2 cellular contexts compared by ENCODE assay signal in the genomic region with DNA sequence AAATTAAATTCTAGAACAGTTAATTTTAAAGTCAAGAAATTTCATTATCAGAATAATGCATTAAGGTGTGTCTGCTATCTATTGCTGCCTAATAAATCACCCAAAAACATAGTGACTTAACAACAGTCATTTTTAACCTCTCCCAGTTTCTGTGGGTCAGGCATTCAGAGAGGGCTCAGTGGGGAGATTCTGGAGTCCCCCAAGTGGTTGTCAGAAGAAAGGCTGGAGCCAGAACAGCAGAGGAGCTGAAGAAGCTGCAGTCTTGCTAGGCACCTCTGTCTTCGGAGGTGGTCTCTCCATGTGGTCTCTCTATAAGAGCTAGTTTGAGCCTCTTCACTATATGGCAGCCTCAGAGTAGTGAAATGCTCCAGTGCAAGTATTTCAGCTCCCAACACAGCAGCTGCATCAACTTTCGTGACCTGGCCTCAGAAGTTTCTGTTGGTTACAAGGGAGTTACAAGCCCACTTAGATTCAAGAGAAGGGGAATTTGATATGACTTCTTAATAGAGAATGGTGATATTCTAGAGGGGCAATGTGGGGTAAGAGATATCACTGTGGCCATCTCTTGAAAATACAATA.
TF ChIP-seq lines count a peak whose summit lies in the region.

No MANE protein-coding gene starts in this region.

TF ChIP-seq in HCT116, 20 proteins besides CTCF, POLR2A, EP300 and RAD21:
- TF ChIP-seq JUND (IDR thresholded peaks at IDR 0.05) (no peak), EZH2 (IDR thresholded peaks at IDR 0.05) (no peak), SRF (IDR thresholded peaks at IDR 0.05; ENCODE audit: low read depth) (no peak), ZNF274 (IDR thresholded peaks at IDR 0.05; ENCODE audit: low read depth, low read length) (no peak), FOSL1 (IDR thresholded peaks at IDR 0.05; ENCODE audit: low read depth) (no peak), CBX3 (IDR thresholded peaks at IDR 0.05; ENCODE audit: low read depth) (no peak), TCF7L2 (IDR thresholded peaks at IDR 0.05; ENCODE audit: borderline replicate concordance, extremely low read depth, insufficient read depth, insufficient read length) (no peak), SP1 (IDR thresholded peaks at IDR 0.05; ENCODE audit: low read depth) (no peak), EZH2phosphoT487 (IDR thresholded peaks at IDR 0.05; ENCODE audit: borderline replicate concordance) (no peak), POLR2AphosphoS5 (IDR thresholded peaks at IDR 0.05; ENCODE audit: low read depth, low read length) (no peak), SIN3A (IDR thresholded peaks at IDR 0.05; ENCODE audit: low read depth) (no peak), CEBPB (IDR thresholded peaks at IDR 0.05; ENCODE audit: low read depth) (no peak), YY1 (IDR thresholded peaks at IDR 0.05; ENCODE audit: extremely low read depth, insufficient replicate concordance, low read depth, low read length) (no peak), ELF1 (IDR thresholded peaks at IDR 0.05; ENCODE audit: borderline replicate concordance, low read depth) (no peak), ZBTB33 (IDR thresholded peaks at IDR 0.05; ENCODE audit: extremely low read depth, insufficient replicate concordance, low read length) (no peak), ZFX (IDR thresholded peaks at IDR 0.05) (no peak), EGR1 (IDR thresholded peaks at IDR 0.05; ENCODE audit: low read depth) (no peak)
- TF ChIP-seq, protein P1, sequence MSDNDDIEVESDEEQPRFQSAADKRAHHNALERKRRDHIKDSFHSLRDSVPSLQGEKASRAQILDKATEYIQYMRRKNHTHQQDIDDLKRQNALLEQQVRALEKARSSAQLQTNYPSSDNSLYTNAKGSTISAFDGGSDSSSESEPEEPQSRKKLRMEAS (IDR thresholded peaks at IDR 0.05), result no peak
- TF ChIP-seq, protein P2, sequence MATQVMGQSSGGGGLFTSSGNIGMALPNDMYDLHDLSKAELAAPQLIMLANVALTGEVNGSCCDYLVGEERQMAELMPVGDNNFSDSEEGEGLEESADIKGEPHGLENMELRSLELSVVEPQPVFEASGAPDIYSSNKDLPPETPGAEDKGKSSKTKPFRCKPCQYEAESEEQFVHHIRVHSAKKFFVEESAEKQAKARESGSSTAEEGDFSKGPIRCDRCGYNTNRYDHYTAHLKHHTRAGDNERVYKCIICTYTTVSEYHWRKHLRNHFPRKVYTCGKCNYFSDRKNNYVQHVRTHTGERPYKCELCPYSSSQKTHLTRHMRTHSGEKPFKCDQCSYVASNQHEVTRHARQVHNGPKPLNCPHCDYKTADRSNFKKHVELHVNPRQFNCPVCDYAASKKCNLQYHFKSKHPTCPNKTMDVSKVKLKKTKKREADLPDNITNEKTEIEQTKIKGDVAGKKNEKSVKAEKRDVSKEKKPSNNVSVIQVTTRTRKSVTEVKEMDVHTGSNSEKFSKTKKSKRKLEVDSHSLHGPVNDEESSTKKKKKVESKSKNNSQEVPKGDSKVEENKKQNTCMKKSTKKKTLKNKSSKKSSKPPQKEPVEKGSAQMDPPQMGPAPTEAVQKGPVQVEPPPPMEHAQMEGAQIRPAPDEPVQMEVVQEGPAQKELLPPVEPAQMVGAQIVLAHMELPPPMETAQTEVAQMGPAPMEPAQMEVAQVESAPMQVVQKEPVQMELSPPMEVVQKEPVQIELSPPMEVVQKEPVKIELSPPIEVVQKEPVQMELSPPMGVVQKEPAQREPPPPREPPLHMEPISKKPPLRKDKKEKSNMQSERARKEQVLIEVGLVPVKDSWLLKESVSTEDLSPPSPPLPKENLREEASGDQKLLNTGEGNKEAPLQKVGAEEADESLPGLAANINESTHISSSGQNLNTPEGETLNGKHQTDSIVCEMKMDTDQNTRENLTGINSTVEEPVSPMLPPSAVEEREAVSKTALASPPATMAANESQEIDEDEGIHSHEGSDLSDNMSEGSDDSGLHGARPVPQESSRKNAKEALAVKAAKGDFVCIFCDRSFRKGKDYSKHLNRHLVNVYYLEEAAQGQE (IDR thresholded peaks at IDR 0.05; ENCODE audit: low read depth), result no peak

TF ChIP-seq in GM12878, 131 proteins besides CTCF, POLR2A, EP300 and RAD21:
- TF ChIP-seq BACH1 (IDR thresholded peaks at IDR 0.05; ENCODE audit: borderline replicate concordance) (no peak), USF2 (IDR thresholded peaks at IDR 0.05; ENCODE audit: borderline replicate concordance, low read depth, low read length) (no peak), CUX1 (IDR thresholded peaks at IDR 0.05; ENCODE audit: insufficient replicate concordance, low read depth, low read length) (no peak), MYB (IDR thresholded peaks at IDR 0.05; ENCODE audit: borderline replicate concordance, low read depth, low read length) (no peak), HDGF (IDR thresholded peaks at IDR 0.05) (no peak), SIN3A (IDR thresholded peaks at IDR 0.05; ENCODE audit: low read depth, low read length) (no peak), BCL3 (IDR thresholded peaks at IDR 0.05; ENCODE audit: borderline replicate concordance, insufficient read depth, low read depth, low read length, poor library complexity, severe bottlenecking) (no peak), BCL11A (IDR thresholded peaks at IDR 0.05; ENCODE audit: low read depth, low read length) (no peak), MEF2A (IDR thresholded peaks at IDR 0.05; ENCODE audit: insufficient read depth, low read depth, low read length) (no peak), MTA2 (IDR thresholded peaks at IDR 0.05; ENCODE audit: low read depth) (no peak), CBX5 (IDR thresholded peaks at IDR 0.05; ENCODE audit: low read depth) (no peak), ZNF592 (IDR thresholded peaks at IDR 0.05) (no peak), WRNIP1 (IDR thresholded peaks at IDR 0.05; ENCODE audit: borderline replicate concordance, low read depth, low read length) (no peak)
- TF ChIP-seq, protein P3, sequence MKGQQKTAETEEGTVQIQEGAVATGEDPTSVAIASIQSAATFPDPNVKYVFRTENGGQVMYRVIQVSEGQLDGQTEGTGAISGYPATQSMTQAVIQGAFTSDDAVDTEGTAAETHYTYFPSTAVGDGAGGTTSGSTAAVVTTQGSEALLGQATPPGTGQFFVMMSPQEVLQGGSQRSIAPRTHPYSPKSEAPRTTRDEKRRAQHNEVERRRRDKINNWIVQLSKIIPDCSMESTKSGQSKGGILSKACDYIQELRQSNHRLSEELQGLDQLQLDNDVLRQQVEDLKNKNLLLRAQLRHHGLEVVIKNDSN (IDR thresholded peaks at IDR 0.05; ENCODE audit: borderline replicate concordance, extremely low read length, insufficient read depth, low read depth, low read length), result no peak
- TF ChIP-seq, protein P4, sequence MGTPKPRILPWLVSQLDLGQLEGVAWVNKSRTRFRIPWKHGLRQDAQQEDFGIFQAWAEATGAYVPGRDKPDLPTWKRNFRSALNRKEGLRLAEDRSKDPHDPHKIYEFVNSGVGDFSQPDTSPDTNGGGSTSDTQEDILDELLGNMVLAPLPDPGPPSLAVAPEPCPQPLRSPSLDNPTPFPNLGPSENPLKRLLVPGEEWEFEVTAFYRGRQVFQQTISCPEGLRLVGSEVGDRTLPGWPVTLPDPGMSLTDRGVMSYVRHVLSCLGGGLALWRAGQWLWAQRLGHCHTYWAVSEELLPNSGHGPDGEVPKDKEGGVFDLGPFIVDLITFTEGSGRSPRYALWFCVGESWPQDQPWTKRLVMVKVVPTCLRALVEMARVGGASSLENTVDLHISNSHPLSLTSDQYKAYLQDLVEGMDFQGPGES (IDR thresholded peaks at IDR 0.05), result no peak
